In genomic region chr12:112236786-112237185, GRCh38 we compare ENCODE assay signal across 31 cellular contexts.
"Had no signal": no experiment of that assay in that cellular context is flagged by ENCODE, and none has a peak within 500 bp of the region (broad histone marks: within the 10 kb centered on the region; RNA-seq: fewer than 3 reads in every experiment).

No MANE protein-coding gene starts in this region.

- H3K27ac Mint-ChIP-seq: activated B cell treated with CpG ODN at 0.5 μM for 24 hours; activated CD8-positive, alpha-beta T cell treated with anti-CD3 and anti-CD28 coated beads for 36 hours; activated naive CD8-positive, alpha-beta T cell; activated T-helper 17 cell treated with anti-CD3 and anti-CD28 coated beads, Interleukin-2, amount 50 U/mL, for 72 hours; T-cell; T-helper 1 cell treated with Interleukin-12 subunit alpha and Interleukin-12 subunit beta and Interleukin-4 antibody, amounts not matched to agents 30 μg/mL and 1 μg/mL, for 36 hours; T-helper 2 cell treated with Interferon-gamma antibody and Interleukin-4, amounts not matched to agents 5 μg/mL and 100 μg/mL, for 36 hours had no signal

- H3K27ac ChIP-seq: brain microvascular endothelial cell, esophagus muscularis mucosa, foreskin keratinocyte, gastrocnemius medialis, heart right ventricle, WERI-Rb-1 had no signal

- H3K9me3 Mint-ChIP-seq: activated B cell treated with CpG ODN at 0.5 μM for 24 hours; activated CD8-positive, alpha-beta T cell treated with anti-CD3 and anti-CD28 coated beads for 36 hours; activated T-cell treated with anti-CD3 and anti-CD28 coated beads, Interleukin-2, amount 50 U/mL, for 4 hours; activated T-helper 17 cell treated with anti-CD3 and anti-CD28 coated beads, Interleukin-2, amount 50 U/mL, for 72 hours; central memory CD8-positive, alpha-beta T cell; T-cell; T-helper 1 cell treated with Interleukin-12 subunit alpha and Interleukin-12 subunit beta and Interleukin-4 antibody, amounts not matched to agents 30 μg/mL and 1 μg/mL, for 36 hours; T-helper 2 cell treated with Interferon-gamma antibody and Interleukin-4, amounts not matched to agents 5 μg/mL and 100 μg/mL, for 36 hours had no signal

- H3K4me1 Mint-ChIP-seq: activated T-helper 17 cell treated with anti-CD3 and anti-CD28 coated beads, Interleukin-2, amount 50 U/mL, for 72 hours; central memory CD8-positive, alpha-beta T cell; T-cell had no signal

- H3K4me1 ChIP-seq: esophagus muscularis mucosa, foreskin keratinocyte, gastrocnemius medialis, heart right ventricle had no signal

- DNase-seq: activated B cell treated with CpG ODN at 0.5 μM for 24 hours; activated CD4-positive, alpha-beta T cell treated with anti-CD3 and anti-CD28 coated beads for 48 hours; activated CD4-positive, alpha-beta T cell treated with anti-CD3 and anti-CD28 coated beads, Interleukin-2, amount 50 U/mL, for 1 hour; activated CD4-positive, alpha-beta T cell treated with anti-CD3 and anti-CD28 coated beads, Interleukin-2, amount 50 U/mL, for 48 hours; activated CD8-positive, alpha-beta memory T cell treated with anti-CD3 and anti-CD28 coated beads for 24 hours; activated CD8-positive, alpha-beta T cell treated with anti-CD3 and anti-CD28 coated beads for 36 hours; activated effector memory CD4-positive, alpha-beta T cell treated with Interleukin-2 at 50 U/mL for 16 hours; activated gamma-delta T cell treated with Interleukin-2 at 50 U/mL for 16 hours; activated naive CD4-positive, alpha-beta T cell treated with anti-CD3 and anti-CD28 coated beads, Interleukin-2, amount 50 U/mL, for 16 hours; activated naive CD4-positive, alpha-beta T cell treated with Interleukin-2 at 50 U/mL for 16 hours; activated T-cell treated with anti-CD3 and anti-CD28 coated beads, Interleukin-2, amount 50 U/mL, for 4 hours; amniotic stem cell; anterior cingulate cortex; brain microvascular endothelial cell; cortex of kidney; dermis blood vessel endothelial cell; effector CD8-positive, alpha-beta T cell; erythroblast; gastrocnemius medialis; heart right ventricle; T-cell; T1000; WERI-Rb-1 had no signal

- H3K27me3 ChIP-seq: brain microvascular endothelial cell, esophagus muscularis mucosa, foreskin keratinocyte, gastrocnemius medialis, heart right ventricle had no signal

- H3K4me3 Mint-ChIP-seq: activated B cell treated with CpG ODN at 0.5 μM for 24 hours; activated CD8-positive, alpha-beta T cell treated with anti-CD3 and anti-CD28 coated beads for 36 hours; activated naive CD8-positive, alpha-beta T cell; activated T-cell treated with anti-CD3 and anti-CD28 coated beads, Interleukin-2, amount 50 U/mL, for 4 hours; activated T-helper 17 cell treated with anti-CD3 and anti-CD28 coated beads, Interleukin-2, amount 50 U/mL, for 72 hours; central memory CD8-positive, alpha-beta T cell; T-cell; T-helper 1 cell treated with Interleukin-12 subunit alpha and Interleukin-12 subunit beta and Interleukin-4 antibody, amounts not matched to agents 30 μg/mL and 1 μg/mL, for 36 hours; T-helper 2 cell treated with Interferon-gamma antibody and Interleukin-4, amounts not matched to agents 5 μg/mL and 100 μg/mL, for 36 hours had no signal

- H3K9me3 ChIP-seq: esophagus muscularis mucosa, gastrocnemius medialis, heart right ventricle had no signal

- ATAC-seq: activated CD4-positive, CD25-positive, alpha-beta regulatory T cell treated with anti-CD3 and anti-CD28 coated beads, Interleukin-2, amount 50 U/mL, for 24 hours; activated CD8-positive, alpha-beta T cell treated with anti-CD3 and anti-CD28 coated beads for 36 hours; activated T-cell treated with anti-CD3 and anti-CD28 coated beads, Interleukin-2, amount 50 U/mL, for 4 hours; activated T-helper 17 cell treated with anti-CD3 and anti-CD28 coated beads, Interleukin-2, amount 50 U/mL, for 72 hours; foreskin keratinocyte; gastrocnemius medialis; heart right ventricle; T-cell had no signal

- H3K4me3 ChIP-seq: esophagus muscularis mucosa, gastrocnemius medialis, heart right ventricle had no signal

- H3K27me3 Mint-ChIP-seq: activated B cell treated with CpG ODN at 0.5 μM for 24 hours; activated CD8-positive, alpha-beta T cell treated with anti-CD3 and anti-CD28 coated beads for 36 hours; activated naive CD8-positive, alpha-beta T cell; activated T-helper 17 cell treated with anti-CD3 and anti-CD28 coated beads, Interleukin-2, amount 50 U/mL, for 72 hours; central memory CD8-positive, alpha-beta T cell; T-cell had no signal
